In genomic region chr10:119087271-119087897, GRCh38 we compare ENCODE assay signal across 16 cellular contexts. TPM values are rescaled to one million over a fixed set of nuclear protein-coding genes. Genes with fewer than 3 reads are reported as not detected.
DNase-seq lines count a peak whose midpoint lies in the region; TF ChIP-seq lines count a peak whose summit lies in the region.
"Had no signal": no experiment of that assay in that cellular context is flagged by ENCODE, and none has a peak within 500 bp of the region (broad histone marks: within the 10 kb centered on the region; RNA-seq: fewer than 3 reads in every experiment).

No MANE protein-coding gene starts in this region.

- DNase-seq in NCI-H748 (lab: John Stamatoyannopoulos, UW; ENCODE audit: unreplicated experiment) (peak; percentile 11), NCI-H748 treated with DMSO at 0.1 percent for 48 hours (lab: John Stamatoyannopoulos, UW) (no peak), GDM1 (lab: John Stamatoyannopoulos, UW) (peak; percentile 2), mesenteric fat pad (ENCODE audit: low spot score) (peak; percentile 26), cortex of kidney (lab: John Stamatoyannopoulos, UW) (no peak), NCI-H2171 treated with DMSO at 0.1 percent for 48 hours (lab: John Stamatoyannopoulos, UW) (no peak)
- no peak for DNase-seq in stimulated activated CD4-positive, alpha-beta T cell treated with anti-CD3 and anti-CD28 coated beads, Interleukin-2, amount 100 ng/mL, for 48 hours
- DNase-seq: ACHN; activated T-cell treated with anti-CD3 and anti-CD28 coated beads, Interleukin-2, amount 50 U/mL, for 24 hours; heart left ventricle; islet precursor cell; NCI-H1092 treated with DMSO at 0.1 percent for 48 hours; NCI-H510A; right cardiac atrium; SK-N-SH had no signal

- 0 out of 2 replicates have a peak, but pooled peaks have one; percentile 29 for TF ChIP-seq POLR2A in Raji (IDR thresholded peaks at IDR 0.05; ENCODE audit: insufficient read depth, low read depth, low read length)

RNA-seq across cellular contexts. Expression of gene EIF3A, which starts 6.8 kb away (rescaled TPM):
- 159 TPM for total RNA-seq in mesenteric fat pad

RNA-seq across cellular contexts. Expression of gene DENND10, which starts 16.5 kb away (rescaled TPM):
- 49.4 TPM for total RNA-seq in mesenteric fat pad

RNA-seq across cellular contexts. Expression of gene NANOS1, which starts 57.9 kb away (rescaled TPM):
- 54.3 TPM for total RNA-seq in mesenteric fat pad

Comparison
In these comparisons a context has a peak if more than half of its experiments do, and no peak if none do; other contexts are left out.
1. DNase-seq: peak in NCI-H748 (single experiment), GDM1 (single experiment) and mesenteric fat pad (single experiment); none in NCI-H748 treated with DMSO at 0.1 percent for 48 hours (single experiment), cortex of kidney (single experiment), NCI-H2171 treated with DMSO at 0.1 percent for 48 hours (single experiment) and stimulated activated CD4-positive, alpha-beta T cell treated with anti-CD3 and anti-CD28 coated beads, Interleukin-2, amount 100 ng/mL, for 48 hours (0 of 2).